In genomic region chr19:39319098-39319891, GRCh38 we compare ENCODE assay signal across 13 cellular contexts. TPM values are rescaled to one million over a fixed set of nuclear protein-coding genes. Genes with fewer than 3 reads are reported as not detected.
DNase-seq lines count a peak whose midpoint lies in the region; ATAC-seq, FAIRE-seq and TF ChIP-seq lines count a peak whose summit lies in the region.
"Had no signal": no experiment of that assay in that cellular context is flagged by ENCODE, and none has a peak within 500 bp of the region (broad histone marks: within the 10 kb centered on the region; RNA-seq: fewer than 3 reads in every experiment).

No MANE protein-coding gene starts in this region.

- no peaks in the 10 kb centered on the region for H3K9me3 ChIP-seq in kidney (ENCODE audit: control insufficient read depth in 1 of 2, low read length in 2 of 2)
- H3K9me3 ChIP-seq: upper lobe of left lung had no signal

- H3K36me3 ChIP-seq in kidney (ENCODE audit: control insufficient read depth in 1 of 2, insufficient read depth in 2 of 2, low read length in 2 of 2): no peaks in the 10 kb centered on the region
- H3K36me3 ChIP-seq: brain microvascular endothelial cell had no signal

- FAIRE-seq in kidney (lab: Jason Lieb, UNC): no peak

- H3K9ac ChIP-seq in kidney (ENCODE audit: low read length in 2 of 2): no peak overlapping the region

- TF ChIP-seq CTCF in C4-2B (conservative IDR thresholded peaks at IDR 0.05) (no peak), HFF-Myc (IDR thresholded peaks at IDR 0.05; ENCODE audit: low read depth, low read length, missing control alignments) (no peak), natural killer cell (IDR thresholded peaks at IDR 0.05) (no peak), kidney (IDR thresholded peaks at IDR 0.05; ENCODE audit: borderline replicate concordance, extremely low read depth, insufficient read depth) (no peak)

- intact Hi-C loops in natural killer cell (cut with micrococcal nuclease): no loop called here
- intact Hi-C loops in kidney (cut with DNase I): no loop called here

- H3K4me3 Mint-ChIP-seq in activated naive CD8-positive, alpha-beta T cell treated with anti-CD3 and anti-CD28 coated beads for 36 hours: peak overlapping the region; percentile 82
- H3K4me3 Mint-ChIP-seq in natural killer cell: peak overlapping the region; percentile 78

- peaks cover 3% of the 10 kb centered on the region for H3K36me3 Mint-ChIP-seq in activated naive CD8-positive, alpha-beta T cell treated with anti-CD3 and anti-CD28 coated beads for 36 hours
- no peaks in the 10 kb centered on the region for H3K36me3 Mint-ChIP-seq in natural killer cell

- H3K4me3 ChIP-seq in HFF-Myc (replicated peaks; ENCODE audit: low read depth, low read length): peak overlapping the region; percentile 77
- no peak overlapping the region for H3K4me3 ChIP-seq in kidney (ENCODE audit: low read length in 2 of 2)

- no peaks in the 10 kb centered on the region for H3K27me3 Mint-ChIP-seq in activated naive CD8-positive, alpha-beta T cell treated with anti-CD3 and anti-CD28 coated beads for 36 hours
- no peaks in the 10 kb centered on the region for H3K27me3 Mint-ChIP-seq in natural killer cell (ENCODE audit: low read depth in 2 of 2)

- H3K4me1 ChIP-seq in kidney (ENCODE audit: control insufficient read depth in 1 of 2, insufficient read depth in 1 of 2, low read depth in 1 of 2, low read length in 2 of 2): peaks cover 0 to 5% of the 10 kb centered on the region in 2 donors
- H3K4me1 ChIP-seq: foreskin keratinocyte had no signal

- H3K27ac ChIP-seq in C4-2B (peak overlapping the region; percentile 83), kidney (ENCODE audit: low read depth in 2 of 2, low read length in 2 of 2) (no peak overlapping the region)
- H3K27ac ChIP-seq: brain microvascular endothelial cell, foreskin keratinocyte, upper lobe of left lung had no signal

- H3K4me1 Mint-ChIP-seq in activated naive CD8-positive, alpha-beta T cell treated with anti-CD3 and anti-CD28 coated beads for 36 hours: peaks cover 12% of the 10 kb centered on the region
- peaks cover 35 to 49% of the 10 kb centered on the region in 2 donors for H3K4me1 Mint-ChIP-seq in natural killer cell

- no peak overlapping the region for H3K27ac Mint-ChIP-seq in activated naive CD8-positive, alpha-beta T cell treated with anti-CD3 and anti-CD28 coated beads for 36 hours
- H3K27ac Mint-ChIP-seq in natural killer cell: peak overlapping the region; percentile 2 to 25

- no peak for ATAC-seq in natural killer cell
- ATAC-seq in HG03280 (IDR thresholded peaks at IDR 0.05; ENCODE audit: unreplicated experiment): no peak
- ATAC-seq: foreskin keratinocyte had no signal

- H3K9me3 Mint-ChIP-seq in activated naive CD8-positive, alpha-beta T cell treated with anti-CD3 and anti-CD28 coated beads for 36 hours: no peaks in the 10 kb centered on the region
- no peaks in the 10 kb centered on the region for H3K9me3 Mint-ChIP-seq in natural killer cell

- DNase-seq in HFF-Myc (ENCODE audit: extremely low read depth, low read depth) (no peak), natural killer cell (no peak), islet precursor cell (no peak), amniotic stem cell (lab: John Stamatoyannopoulos, UW) (no peak), kidney (no peak)
- DNase-seq in activated naive CD8-positive, alpha-beta T cell treated with anti-CD3 and anti-CD28 coated beads for 36 hours: no peak
- DNase-seq: brain microvascular endothelial cell; foreskin keratinocyte; stimulated activated CD4-positive, alpha-beta T cell treated with anti-CD3 and anti-CD28 coated beads, Interleukin-4, amount 100 ng/mL, for 1 hour; upper lobe of left lung had no signal

RNA-seq across cellular contexts. Expression of gene LRFN1, which starts 1.4 kb away (rescaled TPM):
- 1 to 10 TPM; 4.6 to 5.1 TPM for total RNA-seq in activated naive CD8-positive, alpha-beta T cell treated with anti-CD3 and anti-CD28 coated beads for 36 hours
- total RNA-seq in natural killer cell (10 to 100 TPM in 1 of 3 donors, 1 to 10 TPM in 2; 5.9 to 12.5 (median 6.9) TPM), kidney (1.2 TPM)
- 0.80 TPM for polyA plus RNA-seq in kidney (ENCODE audit: insufficient read depth, low read depth, low replicate concordance)

RNA-seq across cellular contexts. Expression of gene GMFG, which starts 16.5 kb away (rescaled TPM):
- total RNA-seq in activated naive CD8-positive, alpha-beta T cell treated with anti-CD3 and anti-CD28 coated beads for 36 hours: 100 to 1,000 TPM; 232 to 240 TPM
- total RNA-seq in natural killer cell (100 to 1,000 TPM; 315 to 331 (median 329) TPM), kidney (60.7 TPM)
- 52.4 TPM for polyA plus RNA-seq in kidney (ENCODE audit: insufficient read depth, low read depth, low replicate concordance)
- total RNA-seq: foreskin keratinocyte had no signal

RNA-seq across cellular contexts. Expression of gene SAMD4B, which starts 22.9 kb away (rescaled TPM):
- 10 to 100 TPM; 36.2 to 36.5 TPM for total RNA-seq in activated naive CD8-positive, alpha-beta T cell treated with anti-CD3 and anti-CD28 coated beads for 36 hours
- 10 to 100 TPM; 67.8 to 80.8 (median 78.9) TPM for total RNA-seq in natural killer cell
- total RNA-seq in kidney: 100 TPM
- polyA plus RNA-seq in kidney (ENCODE audit: insufficient read depth, low read depth, low replicate concordance): 92.9 TPM

RNA-seq across cellular contexts. Expression of gene IFNL1, which starts 23.1 kb away (rescaled TPM):
- not detected for total RNA-seq in activated naive CD8-positive, alpha-beta T cell treated with anti-CD3 and anti-CD28 coated beads for 36 hours
- total RNA-seq in natural killer cell (1 to 10 TPM in 1 of 3 donors, under 1 TPM in 1, not detected in 1; 0.33 to 1.4 TPM), kidney (not detected)
- polyA plus RNA-seq in kidney (ENCODE audit: insufficient read depth, low read depth, low replicate concordance): not detected
- total RNA-seq: Daoy, foreskin keratinocyte, upper lobe of left lung had no signal
- polyA plus RNA-seq: foreskin keratinocyte had no signal

RNA-seq across cellular contexts. Expression of gene IFNL2, which starts 51.1 kb away (rescaled TPM):
- not detected for total RNA-seq in activated naive CD8-positive, alpha-beta T cell treated with anti-CD3 and anti-CD28 coated beads for 36 hours
- total RNA-seq in natural killer cell (not detected), kidney (not detected)
- not detected for polyA plus RNA-seq in kidney (ENCODE audit: insufficient read depth, low read depth, low replicate concordance)
- total RNA-seq: Daoy, foreskin keratinocyte, upper lobe of left lung had no signal
- polyA plus RNA-seq: foreskin keratinocyte had no signal
